In the genomic region with DNA sequence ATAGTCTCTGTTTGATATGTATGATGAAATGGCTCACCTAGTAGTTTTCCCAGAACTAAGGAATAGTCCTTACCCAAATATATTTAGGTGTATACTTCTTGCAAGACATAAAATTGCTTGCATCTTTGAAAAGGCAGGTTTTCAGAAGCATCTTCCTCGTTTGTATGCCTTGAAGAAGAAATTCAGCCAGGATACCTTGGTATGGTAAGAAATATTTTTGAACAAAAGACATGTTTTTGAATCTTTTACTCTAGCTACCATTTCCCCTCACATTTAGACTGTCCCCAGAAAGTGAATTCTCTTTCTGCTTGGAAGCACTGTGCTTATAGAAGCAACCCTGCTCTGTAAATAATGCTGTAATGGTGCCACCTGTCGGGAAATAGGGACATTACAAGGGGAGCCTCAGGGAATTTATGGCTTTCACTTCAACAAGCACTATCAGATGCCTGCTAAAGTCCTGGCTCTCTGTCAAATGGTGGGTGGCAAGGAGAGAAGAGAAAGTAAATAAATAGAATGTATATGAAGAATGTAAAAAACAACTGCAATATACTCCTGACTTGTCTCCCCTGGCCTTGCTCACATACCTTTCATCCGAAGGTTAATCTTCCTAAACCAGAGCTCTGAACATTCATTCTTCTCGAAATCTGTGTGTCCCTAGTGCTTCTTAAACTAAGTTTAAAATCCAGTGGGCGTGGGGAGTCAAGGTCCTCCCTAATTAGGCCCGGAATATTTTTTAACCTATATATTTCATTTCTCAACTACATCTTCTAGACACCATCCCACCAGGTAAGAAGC, we compare ENCODE assay signal across 9 cellular contexts. TPM values are rescaled to one million over a fixed set of nuclear protein-coding genes. Genes with fewer than 3 reads are reported as not detected.
DNase-seq lines count a peak whose midpoint lies in the region; ATAC-seq and TF ChIP-seq lines count a peak whose summit lies in the region.
"Had no signal": no experiment of that assay in that cellular context is flagged by ENCODE, and none has a peak within 500 bp of the region (broad histone marks: within the 10 kb centered on the region; RNA-seq: fewer than 3 reads in every experiment).

No MANE protein-coding gene starts in this region.

- peak; percentile 64 for DNase-seq in AG10803 (ENCODE audit: low read depth)
- DNase-seq in SK-MEL-5 (ENCODE audit: low read depth, low spot score): peak; percentile 87
- DNase-seq in activated naive CD4-positive, alpha-beta T cell treated with anti-CD3 and anti-CD28 coated beads, Interleukin-2, amount 10 ng/mL, durations not matched to agents 7 days and 5 days: peak; percentile 83
- peak; percentile 75 for DNase-seq in glutamatergic neuron
- peak; percentile 60 for DNase-seq in prostate gland (ENCODE audit: low spot score)

- intact Hi-C loops in prostate gland (cut with DNase I): no loop called here

- H3F3A ChIP-seq in Loucy (ENCODE audit: low read depth): no peaks in the 10 kb centered on the region; the same call in 1 of the 2 replicates

- TF ChIP-seq CTCF in AG10803 (conservative IDR thresholded peaks at IDR 0.05; ENCODE audit: low read length) (peak; percentile 93), Loucy (conservative IDR thresholded peaks at IDR 0.05; ENCODE audit: low read length) (peak; percentile 92), glutamatergic neuron (IDR thresholded peaks at IDR 0.05; ENCODE audit: partially characterized antibody, unreplicated experiment) (peak; percentile 88), prostate gland (IDR thresholded peaks at IDR 0.05) (peak; percentile 46 to 80 (median 60))

- peaks cover 2% of the 10 kb centered on the region for H3K4me1 Mint-ChIP-seq in activated naive CD4-positive, alpha-beta T cell treated with anti-CD3 and anti-CD28 coated beads, Interleukin-2, amount 10 ng/mL, durations not matched to agents 7 days and 5 days
- H3K4me1 Mint-ChIP-seq in glutamatergic neuron (ENCODE audit: low read depth, unreplicated experiment): peaks cover 12% of the 10 kb centered on the region

- peaks cover 58% of the 10 kb centered on the region for H3K27me3 Mint-ChIP-seq in activated naive CD4-positive, alpha-beta T cell treated with anti-CD3 and anti-CD28 coated beads, Interleukin-2, amount 10 ng/mL, durations not matched to agents 7 days and 5 days
- peaks cover 13% of the 10 kb centered on the region for H3K27me3 Mint-ChIP-seq in glutamatergic neuron (ENCODE audit: unreplicated experiment)

- no peak overlapping the region for H3K9ac ChIP-seq in Loucy (ENCODE audit: low read depth, low read length, poor library complexity, severe bottlenecking)

- H3K9me3 Mint-ChIP-seq in activated naive CD4-positive, alpha-beta T cell treated with anti-CD3 and anti-CD28 coated beads, Interleukin-2, amount 10 ng/mL, durations not matched to agents 7 days and 5 days: no peaks in the 10 kb centered on the region
- peaks cover 11% of the 10 kb centered on the region for H3K9me3 Mint-ChIP-seq in glutamatergic neuron (ENCODE audit: unreplicated experiment)

- peak; percentile 76 for ATAC-seq in GM18867 (IDR thresholded peaks at IDR 0.05; ENCODE audit: unreplicated experiment)
- no peak for ATAC-seq in HG02981 (IDR thresholded peaks at IDR 0.05; ENCODE audit: unreplicated experiment)

- H3K27ac Mint-ChIP-seq in activated naive CD4-positive, alpha-beta T cell treated with anti-CD3 and anti-CD28 coated beads, Interleukin-2, amount 10 ng/mL, durations not matched to agents 7 days and 5 days: no peak overlapping the region
- no peak overlapping the region for H3K27ac Mint-ChIP-seq in glutamatergic neuron (ENCODE audit: unreplicated experiment)

- no peak overlapping the region for H3K4me3 Mint-ChIP-seq in activated naive CD4-positive, alpha-beta T cell treated with anti-CD3 and anti-CD28 coated beads, Interleukin-2, amount 10 ng/mL, durations not matched to agents 7 days and 5 days
- H3K4me3 Mint-ChIP-seq in glutamatergic neuron (ENCODE audit: unreplicated experiment): no peak overlapping the region

- no peaks in the 10 kb centered on the region for H3K9me2 ChIP-seq in Loucy (replicated peaks; ENCODE audit: low read depth, low read length)

- no peaks in the 10 kb centered on the region for H3K79me2 ChIP-seq in Loucy (ENCODE audit: insufficient read depth, low read length)

- TF ChIP-seq POLR2A in prostate gland (IDR thresholded peaks at IDR 0.05): no peak

- H4K20me1 ChIP-seq in Loucy (ENCODE audit: insufficient read depth, low read length, poor library complexity, severe bottlenecking): no peaks in the 10 kb centered on the region

- WGBS in prostate gland: 41% methylated on average over 6 of the region's 6 CpGs

- H3K4me2 ChIP-seq in Loucy (ENCODE audit: low read depth, low read length, poor library complexity, severe bottlenecking): no peak overlapping the region

- H3K9me3 ChIP-seq in Loucy (ENCODE audit: insufficient read depth, low read depth, low read length) (no peaks in the 10 kb centered on the region), prostate gland (no peaks in the 10 kb centered on the region)

- H3K4me1 ChIP-seq in Loucy (ENCODE audit: insufficient read depth, low read length, poor library complexity, severe bottlenecking) (peaks cover 24% of the 10 kb centered on the region), prostate gland (replicated peaks) (no peaks in the 10 kb centered on the region)

- no peak overlapping the region for H3K27ac ChIP-seq in prostate gland

- CTCF ChIA-PET in activated naive CD4-positive, alpha-beta T cell treated with anti-CD3 and anti-CD28 coated beads, Interleukin-2, amount 10 ng/mL, durations not matched to agents 7 days and 5 days (lab: Charles Lee): interaction anchor here (0.6 to 1.7 kb wide), 13 partner anchors 8 to 447 kb away, joined by 3 to 11 read pairs (median 3); a partner anchor contains a TSS

- no peaks in the 10 kb centered on the region for H3K36me3 Mint-ChIP-seq in activated naive CD4-positive, alpha-beta T cell treated with anti-CD3 and anti-CD28 coated beads, Interleukin-2, amount 10 ng/mL, durations not matched to agents 7 days and 5 days
- H3K36me3 Mint-ChIP-seq in glutamatergic neuron (ENCODE audit: unreplicated experiment): peaks cover 7% of the 10 kb centered on the region

- H3K36me3 ChIP-seq in Loucy (ENCODE audit: insufficient read depth, low read length): no peaks in the 10 kb centered on the region
- H3K36me3 ChIP-seq in prostate gland: no peaks in the 10 kb centered on the region

- H2AFZ ChIP-seq in Loucy (ENCODE audit: low read length): no peak overlapping the region

- in situ Hi-C loops in SK-MEL-5 (cut with HindIII; ENCODE audit: low pct_unique_long_range_greater_than_20kb, low sequenced_read_pairs): no loop called here

- H3K4me3 ChIP-seq in AG10803 (ENCODE audit: low read length) (no peak overlapping the region), Loucy (ENCODE audit: low read length, poor library complexity, severe bottlenecking) (no peak overlapping the region), prostate gland (no peak overlapping the region)

- H3K27me3 ChIP-seq in Loucy (ENCODE audit: insufficient read depth, low read length, poor library complexity, severe bottlenecking) (no peaks in the 10 kb centered on the region), prostate gland (replicated peaks; ENCODE audit: insufficient read depth) (peaks cover 4% of the 10 kb centered on the region)

RNA-seq across cellular contexts. Expression of a gene that starts 6.1 kb away (rescaled TPM):
- 0.05 TPM in 2 replicates for total RNA-seq in SK-MEL-5 (2014; rRNA removed; shearing (Covaris generic))
- polyA plus RNA-seq in SK-MEL-5 (2015; cell fraction: cytosol; rRNA removed): 0.37 and 1.7 TPM in 2 replicates
- polyA plus RNA-seq in SK-MEL-5 (2015; cell fraction: nucleus; rRNA removed): not detected in 2 replicates
- total RNA-seq in glutamatergic neuron (ENCODE audit: unreplicated experiment) (36.2 TPM), prostate gland (1 to 10 TPM; 1.9 to 3.7 TPM)

RNA-seq across cellular contexts. Expression of a gene that starts 13.6 kb away (rescaled TPM):
- not detected in 2 replicates for total RNA-seq in SK-MEL-5 (2014; rRNA removed; shearing (Covaris generic))
- not detected in 2 replicates for polyA plus RNA-seq in SK-MEL-5 (2015; cell fraction: cytosol; rRNA removed)
- not detected in 2 replicates for polyA plus RNA-seq in SK-MEL-5 (2015; cell fraction: nucleus; rRNA removed)
- total RNA-seq in glutamatergic neuron (ENCODE audit: unreplicated experiment) (not detected), prostate gland (not detected)
- total RNA-seq: temporal lobe had no signal

RNA-seq across cellular contexts. Expression of a gene that starts 32.2 kb away (rescaled TPM):
- total RNA-seq in SK-MEL-5 (2014; rRNA removed; shearing (Covaris generic)): 21.9 and 29.7 TPM in 2 replicates
- 14.3 and 23.7 TPM in 2 replicates for polyA plus RNA-seq in SK-MEL-5 (2015; cell fraction: cytosol; rRNA removed)
- polyA plus RNA-seq in SK-MEL-5 (2015; cell fraction: nucleus; rRNA removed): 17.6 and 27.7 TPM in 2 replicates
- total RNA-seq in glutamatergic neuron (ENCODE audit: unreplicated experiment) (43.5 TPM), prostate gland (10 to 100 TPM; 38.8 to 43.2 TPM)
